In genomic region chr15:41990691-41991090, GRCh38 we compare ENCODE assay signal across 37 cellular contexts. TPM values are rescaled to one million over a fixed set of nuclear protein-coding genes. Genes with fewer than 3 reads are reported as not detected.
"Had no signal": no experiment of that assay in that cellular context is flagged by ENCODE, and none has a peak within 500 bp of the region (broad histone marks: within the 10 kb centered on the region; RNA-seq: fewer than 3 reads in every experiment).

No MANE protein-coding gene starts in this region.

- DNase-seq: activated B cell treated with CpG ODN at 0.5 μM for 24 hours; activated CD4-positive, alpha-beta memory T cell treated with anti-CD3 and anti-CD28 coated beads, Interleukin-2, amount 10 ng/mL, durations not matched to agents 7 days and 5 days; activated CD4-positive, alpha-beta T cell treated with anti-CD3 and anti-CD28 coated beads for 1 hour; activated CD4-positive, alpha-beta T cell treated with anti-CD3 and anti-CD28 coated beads for 48 hours; activated CD8-positive, alpha-beta memory T cell treated with anti-CD3 and anti-CD28 coated beads for 24 hours; activated CD8-positive, alpha-beta memory T cell treated with anti-CD3 and anti-CD28 coated beads, Interleukin-2, amount 10 ng/mL, durations not matched to agents 7 days and 5 days; activated CD8-positive, alpha-beta memory T cell treated with anti-CD3 and anti-CD28 coated beads, Interleukin-2, amount 50 U/mL, for 48 hours; activated effector memory CD4-positive, alpha-beta T cell treated with anti-CD3 and anti-CD28 coated beads, Interleukin-2, amount 50 U/mL, for 16 hours; activated naive CD4-positive, alpha-beta T cell; activated T-cell treated with anti-CD3 and anti-CD28 coated beads, Interleukin-2, amount 50 U/mL, for 48 hours; amniotic stem cell; brain microvascular endothelial cell; NCI-H1092 treated with DMSO at 0.1 percent for 48 hours; NCI-H1417; NCI-H146; NCI-H187; NCI-H2029 treated with DMSO at 0.1 percent for 48 hours; NCI-H2107; NCI-H2171; NCI-H510A; NCI-H526; NCI-H748 treated with DMSO at 0.1 percent for 48 hours; NK-92 treated with Interleukin-12 subunit alpha and Interleukin-12 subunit beta, amount 100 ng/mL, for 24 hours; PC-3; Peyer's patch; RPMI8226; SW 1271; T-helper 1 cell; T-helper 2 cell; T-helper 9 cell had no signal

- H3K36me3 Mint-ChIP-seq: activated CD8-positive, alpha-beta memory T cell treated with anti-CD3 and anti-CD28 coated beads, Interleukin-2, amount 10 ng/mL, durations not matched to agents 7 days and 5 days; activated naive CD4-positive, alpha-beta T cell treated with anti-CD3 and anti-CD28 coated beads, Interleukin-2, amount 50 U/mL, for 72 hours had no signal

- H3K36me3 ChIP-seq: brain microvascular endothelial cell, Peyer's patch had no signal

- H3K27ac Mint-ChIP-seq: activated B cell treated with CpG ODN at 0.5 μM for 24 hours; activated CD4-positive, alpha-beta memory T cell treated with anti-CD3 and anti-CD28 coated beads, Interleukin-2, amount 10 ng/mL, durations not matched to agents 7 days and 5 days; activated CD8-positive, alpha-beta memory T cell treated with anti-CD3 and anti-CD28 coated beads, Interleukin-2, amount 10 ng/mL, durations not matched to agents 7 days and 5 days; activated naive CD4-positive, alpha-beta T cell treated with anti-CD3 and anti-CD28 coated beads, Interleukin-2, amount 50 U/mL, for 72 hours had no signal

- H3K4me3 Mint-ChIP-seq: activated B cell treated with CpG ODN at 0.5 μM for 24 hours; activated CD4-positive, alpha-beta memory T cell treated with anti-CD3 and anti-CD28 coated beads, Interleukin-2, amount 10 ng/mL, durations not matched to agents 7 days and 5 days; activated CD8-positive, alpha-beta memory T cell treated with anti-CD3 and anti-CD28 coated beads, Interleukin-2, amount 10 ng/mL, durations not matched to agents 7 days and 5 days; central memory CD8-positive, alpha-beta T cell had no signal

- H3K4me1 ChIP-seq: Peyer's patch had no signal

- H3K9ac ChIP-seq: KMS-11 had no signal

- H3K4me3 ChIP-seq: Peyer's patch had no signal

- H3K9me3 Mint-ChIP-seq: activated B cell treated with CpG ODN at 0.5 μM for 24 hours; activated CD4-positive, alpha-beta memory T cell treated with anti-CD3 and anti-CD28 coated beads, Interleukin-2, amount 10 ng/mL, durations not matched to agents 7 days and 5 days; activated naive CD4-positive, alpha-beta T cell treated with anti-CD3 and anti-CD28 coated beads, Interleukin-2, amount 50 U/mL, for 72 hours; central memory CD8-positive, alpha-beta T cell had no signal

- H3K4me1 Mint-ChIP-seq: activated B cell treated with CpG ODN at 0.5 μM for 24 hours; activated CD4-positive, alpha-beta memory T cell treated with anti-CD3 and anti-CD28 coated beads, Interleukin-2, amount 10 ng/mL, durations not matched to agents 7 days and 5 days; activated CD8-positive, alpha-beta memory T cell treated with anti-CD3 and anti-CD28 coated beads, Interleukin-2, amount 10 ng/mL, durations not matched to agents 7 days and 5 days; central memory CD8-positive, alpha-beta T cell had no signal

- H3K27me3 Mint-ChIP-seq: activated CD4-positive, alpha-beta memory T cell treated with anti-CD3 and anti-CD28 coated beads, Interleukin-2, amount 10 ng/mL, durations not matched to agents 7 days and 5 days; central memory CD8-positive, alpha-beta T cell had no signal

- H3K4me2 ChIP-seq: KMS-11 had no signal

- H3K9me3 ChIP-seq: Peyer's patch had no signal

- ATAC-seq: activated CD8-positive, alpha-beta memory T cell treated with anti-CD3 and anti-CD28 coated beads, Interleukin-2, amount 10 ng/mL, durations not matched to agents 7 days and 5 days; activated naive CD4-positive, alpha-beta T cell treated with anti-CD3 and anti-CD28 coated beads, Interleukin-2, amount 50 U/mL, for 72 hours; PC-3; Right ventricle myocardium inferior had no signal

- H3K27ac ChIP-seq: brain microvascular endothelial cell, KMS-11, Peyer's patch, VCaP had no signal

- H3K27me3 ChIP-seq: brain microvascular endothelial cell, Peyer's patch had no signal

RNA-seq across cellular contexts. Expression of gene PLA2G4E, which starts 30.2 kb away (rescaled TPM):
- total RNA-seq: activated B cell treated with CpG ODN at 0.5 μM for 24 hours; activated CD4-positive, alpha-beta memory T cell treated with anti-CD3 and anti-CD28 coated beads, Interleukin-2, amount 10 ng/mL, durations not matched to agents 7 days and 5 days; activated naive CD4-positive, alpha-beta T cell treated with anti-CD3 and anti-CD28 coated beads, Interleukin-2, amount 50 U/mL, for 72 hours; aorta; LHCN-M2; PC-3 had no signal
- polyA plus RNA-seq: aorta had no signal
